In the genomic region with DNA sequence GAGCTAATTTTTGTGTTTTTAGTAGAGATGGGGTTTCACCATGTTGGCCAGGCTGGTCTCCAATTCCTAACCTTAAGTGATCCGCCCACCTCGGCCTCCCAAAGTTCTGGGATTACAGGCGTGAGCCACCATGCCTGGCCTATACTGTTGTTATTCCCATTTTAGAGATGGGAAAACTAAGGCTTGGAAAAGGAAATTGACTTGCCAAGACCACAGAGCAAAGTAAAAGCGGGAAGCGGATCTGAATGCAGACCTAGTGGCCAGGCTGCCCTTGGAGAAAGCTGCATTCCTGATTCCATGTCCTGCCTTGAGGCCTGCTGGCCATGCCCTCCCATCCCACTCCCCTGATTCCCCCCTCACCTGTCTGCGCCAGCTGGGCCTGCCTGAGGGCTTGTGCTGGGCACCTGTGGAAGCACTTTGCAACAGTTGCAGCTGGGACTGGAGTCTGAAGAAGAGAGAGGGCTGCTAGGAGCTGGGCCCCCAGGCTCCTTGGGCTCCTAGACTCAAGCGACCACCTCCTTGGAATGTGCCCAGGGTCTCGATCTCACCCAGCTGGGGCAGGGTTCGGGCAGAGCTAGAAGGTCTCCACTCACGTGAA, we compare ENCODE assay signal across 23 cellular contexts. TPM values are rescaled to one million over a fixed set of nuclear protein-coding genes. Genes with fewer than 3 reads are reported as not detected.
"Had no signal": no experiment of that assay in that cellular context is flagged by ENCODE, and none has a peak within 500 bp of the region (broad histone marks: within the 10 kb centered on the region; RNA-seq: fewer than 3 reads in every experiment).

No MANE protein-coding gene starts in this region.

- H3K27ac ChIP-seq: brain microvascular endothelial cell, coronary artery, tibial nerve had no signal

- ATAC-seq: activated CD8-positive, alpha-beta T cell treated with anti-CD3 and anti-CD28 coated beads, Interleukin-2, amount 10 ng/mL, durations not matched to agents 7 days and 5 days; left lobe of liver; natural killer cell treated with Interleukin-12 subunit alpha and Interleukin-12 subunit beta and Interleukin-15 and Interleukin-18, amount 100 ng/mL, for 72 hours had no signal

- H3K4me3 ChIP-seq: lung had no signal

- FAIRE-seq: frontal cortex, kidney, urothelium cell line had no signal

- DNase-seq: activated CD4-positive, alpha-beta T cell treated with anti-CD3 and anti-CD28 coated beads for 48 hours; activated CD4-positive, CD25-positive, alpha-beta regulatory T cell; activated CD8-positive, alpha-beta T cell treated with anti-CD3 and anti-CD28 coated beads, Interleukin-2, amount 10 ng/mL, durations not matched to agents 7 days and 5 days; activated naive CD4-positive, alpha-beta T cell treated with anti-CD3 and anti-CD28 coated beads for 36 hours; activated T-cell treated with anti-CD3 and anti-CD28 coated beads, Interleukin-2, amount 50 U/mL, for 24 hours; brain microvascular endothelial cell; central memory CD4-positive, alpha-beta T cell; kidney; retina; stimulated activated CD4-positive, alpha-beta T cell treated with anti-CD3 and anti-CD28 coated beads, Interleukin-12 subunit alpha, Interleukin-12 subunit beta, amount 100 ng/mL, for 4 hours; stimulated activated CD4-positive, alpha-beta T cell treated with anti-CD3 and anti-CD28 coated beads, Interleukin-1b, Interleukin-23, amount 100 ng/mL, for 48 hours; stimulated activated naive CD4-positive, alpha-beta T cell treated with Interleukin-2 at 50 U/mL for 16 hours; T-helper 9 cell had no signal

- H3K36me3 ChIP-seq: brain microvascular endothelial cell had no signal

RNA-seq across cellular contexts. Expression of gene PALM3, which starts 5.7 kb away (rescaled TPM):
- total RNA-seq: activated CD8-positive, alpha-beta T cell treated with anti-CD3 and anti-CD28 coated beads, Interleukin-2, amount 10 ng/mL, durations not matched to agents 7 days and 5 days; activated naive CD4-positive, alpha-beta T cell treated with anti-CD3 and anti-CD28 coated beads for 36 hours; natural killer cell treated with Interleukin-12 subunit alpha and Interleukin-12 subunit beta and Interleukin-15 and Interleukin-18, amount 100 ng/mL, for 72 hours; subcutaneous adipose tissue had no signal

RNA-seq across cellular contexts. Expression of gene RLN3, which starts 28.2 kb away (rescaled TPM):
- total RNA-seq: activated CD8-positive, alpha-beta T cell treated with anti-CD3 and anti-CD28 coated beads, Interleukin-2, amount 10 ng/mL, durations not matched to agents 7 days and 5 days; activated naive CD4-positive, alpha-beta T cell treated with anti-CD3 and anti-CD28 coated beads for 36 hours; frontal cortex; kidney; left lobe of liver; natural killer cell treated with Interleukin-12 subunit alpha and Interleukin-12 subunit beta and Interleukin-15 and Interleukin-18, amount 100 ng/mL, for 72 hours; posterior vena cava; subcutaneous adipose tissue; tibial nerve had no signal
- polyA plus RNA-seq: esophagus had no signal

RNA-seq across cellular contexts. Expression of gene C19orf67, which starts 29.4 kb away (rescaled TPM):
- total RNA-seq: activated CD8-positive, alpha-beta T cell treated with anti-CD3 and anti-CD28 coated beads, Interleukin-2, amount 10 ng/mL, durations not matched to agents 7 days and 5 days; activated naive CD4-positive, alpha-beta T cell treated with anti-CD3 and anti-CD28 coated beads for 36 hours; frontal cortex; kidney; left lobe of liver; natural killer cell treated with Interleukin-12 subunit alpha and Interleukin-12 subunit beta and Interleukin-15 and Interleukin-18, amount 100 ng/mL, for 72 hours; posterior vena cava; subcutaneous adipose tissue; tibial nerve had no signal
- polyA plus RNA-seq: esophagus had no signal
